ENCODE assay signal across 23 cellular contexts in the genomic region with DNA sequence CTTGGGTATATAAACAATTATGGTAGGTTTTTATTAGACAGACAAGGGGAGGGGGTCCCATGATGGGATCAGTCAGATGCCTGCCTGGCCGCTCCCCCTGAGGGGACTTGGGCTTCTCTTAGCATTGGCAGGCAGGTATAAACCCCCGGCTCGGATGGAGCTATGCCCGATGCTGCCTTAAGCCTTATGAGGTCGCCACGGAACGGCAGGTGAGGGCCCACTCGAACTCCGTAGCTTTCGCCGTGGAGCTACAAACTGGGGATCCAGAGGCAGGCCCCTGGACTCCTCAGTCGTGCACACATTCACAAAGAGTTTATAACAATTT.
DNase-seq lines count a peak whose midpoint lies in the region; ATAC-seq and TF ChIP-seq lines count a peak whose summit lies in the region.
"Had no signal": no experiment of that assay in that cellular context is flagged by ENCODE, and none has a peak within 500 bp of the region (broad histone marks: within the 10 kb centered on the region; RNA-seq: fewer than 3 reads in every experiment).

No MANE protein-coding gene starts in this region.

- H3K4me1 Mint-ChIP-seq in activated CD4-positive, alpha-beta memory T cell treated with anti-CD3 and anti-CD28 coated beads for 36 hours (ENCODE audit: low read depth): peaks cover 6% of the 10 kb centered on the region

- CTCF ChIA-PET in activated CD4-positive, alpha-beta memory T cell treated with anti-CD3 and anti-CD28 coated beads for 36 hours (lab: Charles Lee): no interaction called here

- peaks cover 90% of the 10 kb centered on the region for H3K27me3 Mint-ChIP-seq in activated CD4-positive, alpha-beta memory T cell treated with anti-CD3 and anti-CD28 coated beads for 36 hours

- no peaks in the 10 kb centered on the region for H3K36me3 ChIP-seq in cardiac muscle cell
- H3K36me3 ChIP-seq in esophagus muscularis mucosa: no peaks in the 10 kb centered on the region
- H3K36me3 ChIP-seq: ascending aorta, lower lobe of right lung, thoracic aorta, vagina had no signal

- intact Hi-C loops in Right ventricle myocardium superior (cut with DNase I): no loop called here
- intact Hi-C loops in activated CD4-positive, alpha-beta memory T cell treated with anti-CD3 and anti-CD28 coated beads for 36 hours (cut with micrococcal nuclease): loop anchor here (5.0 kb wide), 2 partner anchors 37 to 38 kb away; no protein-coding TSS in a partner anchor
- intact Hi-C loops in esophagus muscularis mucosa (cut with DNase I): no loop called here

- peaks cover 13% of the 10 kb centered on the region for H3K9me3 Mint-ChIP-seq in activated CD4-positive, alpha-beta memory T cell treated with anti-CD3 and anti-CD28 coated beads for 36 hours

- H3K27ac ChIP-seq in cardiac muscle cell: no peak overlapping the region
- H3K27ac ChIP-seq in esophagus muscularis mucosa (replicated peaks in 1 of 4): no peak overlapping the region
- H3K27ac ChIP-seq: ascending aorta, hepatocyte, lower lobe of right lung, thoracic aorta, vagina had no signal

- TF ChIP-seq EP300 in esophagus muscularis mucosa (IDR thresholded peaks at IDR 0.05): no peak

- H3K9me3 ChIP-seq in cardiac muscle cell (ENCODE audit: low read depth) (no peaks in the 10 kb centered on the region), esophagus muscularis mucosa (no peaks in the 10 kb centered on the region)
- H3K9me3 ChIP-seq: ascending aorta, lower lobe of right lung, thoracic aorta, vagina had no signal

- H3K4me3 ChIP-seq in cardiac muscle cell (peak overlapping the region; percentile 15), esophagus muscularis mucosa (no peak overlapping the region)
- H3K4me3 ChIP-seq: ascending aorta, hepatocyte, lower lobe of right lung, thoracic aorta, vagina had no signal

- WGBS in esophagus muscularis mucosa: 3% methylated on average over 7 of the region's 12 CpGs

- peak overlapping the region; percentile 10 for H3K4me3 Mint-ChIP-seq in activated CD4-positive, alpha-beta memory T cell treated with anti-CD3 and anti-CD28 coated beads for 36 hours

- no peak for TF ChIP-seq CTCF in cardiac muscle cell (IDR thresholded peaks at IDR 0.05; ENCODE audit: low read depth, low read length)
- no peak for TF ChIP-seq CTCF in esophagus muscularis mucosa (IDR thresholded peaks at IDR 0.05)

- POLR2A ChIA-PET in activated CD4-positive, alpha-beta memory T cell treated with anti-CD3 and anti-CD28 coated beads for 36 hours (lab: Charles Lee): no interaction called here

- peaks cover 9% of the 10 kb centered on the region for H3K4me1 ChIP-seq in cardiac muscle cell (ENCODE audit: low read depth)
- peaks cover 0 to 8% (median 3%) of the 10 kb centered on the region in 4 donors for H3K4me1 ChIP-seq in esophagus muscularis mucosa
- H3K4me1 ChIP-seq: ascending aorta, lower lobe of right lung, vagina had no signal

- peaks cover 27% of the 10 kb centered on the region for H3K36me3 Mint-ChIP-seq in activated CD4-positive, alpha-beta memory T cell treated with anti-CD3 and anti-CD28 coated beads for 36 hours

- no peak for TF ChIP-seq POLR2A in esophagus muscularis mucosa (IDR thresholded peaks at IDR 0.05; ENCODE audit: low read depth)

- H3K27me3 ChIP-seq in cardiac muscle cell (peaks cover 97% of the 10 kb centered on the region), esophagus muscularis mucosa (peaks cover 0 to 98% (median 74%) of the 10 kb centered on the region in 4 donors)
- H3K27me3 ChIP-seq: vagina had no signal

- peak overlapping the region; percentile 4 for H3K27ac Mint-ChIP-seq in activated CD4-positive, alpha-beta memory T cell treated with anti-CD3 and anti-CD28 coated beads for 36 hours

- no peak for ATAC-seq in Right ventricle myocardium superior (ENCODE audit: poor library complexity)
- ATAC-seq in GM18502 (IDR thresholded peaks at IDR 0.05; ENCODE audit: poor library complexity, unreplicated experiment): no peak
- no peak for ATAC-seq in HG03354 (IDR thresholded peaks at IDR 0.05; ENCODE audit: poor library complexity, severe bottlenecking, unreplicated experiment)
- ATAC-seq: activated CD4-positive, CD25-positive, alpha-beta regulatory T cell treated with anti-CD3 and anti-CD28 coated beads, Interleukin-2, amount 50 U/mL, for 24 hours; lower lobe of right lung; SK-N-SH treated with all-trans-retinoic acid at 6 μM for 48 hours had no signal

- DNase-seq in cardiac muscle cell (ENCODE audit: low read depth in 1 of 2, low spot score in 1 of 2): no peak
- DNase-seq in Right ventricle myocardium superior: no peak
- DNase-seq in activated CD4-positive, alpha-beta memory T cell treated with anti-CD3 and anti-CD28 coated beads for 36 hours: no peak
- peak; percentile 37 for DNase-seq in esophagus muscularis mucosa (ENCODE audit: extremely low spot score)
- no peak for DNase-seq in GM03348 (ENCODE audit: low spot score)
- DNase-seq: activated gamma-delta T cell treated with Interleukin-2 at 50 U/mL for 16 hours; foreskin melanocyte; GF-D8; Kasumi-1; lower lobe of right lung; NCI-H187 treated with DMSO at 0.1 percent for 48 hours; NCI-H526 treated with DMSO at 0.1 percent for 48 hours; nucleus accumbens; RPMI8226; stimulated activated CD4-positive, alpha-beta T cell treated with anti-CD3 and anti-CD28 coated beads, Interleukin-1b, Interleukin-23, amount 100 ng/mL, for 48 hours had no signal
